In genomic region chr20:47354710-47355488, GRCh38 we compare ENCODE assay signal across 1 cellular context.
TF ChIP-seq lines count a peak whose summit lies in the region.

No MANE protein-coding gene starts in this region.

TF ChIP-seq in K562, 482 proteins besides CTCF, POLR2A, EP300 and RAD21 (continued from another document and continues in another):
- TF ChIP-seq MGA (IDR thresholded peaks at IDR 0.05), result no peak
- TF ChIP-seq ZNF583 (CRISPR knock-in tag; IDR thresholded peaks at IDR 0.05), result no peak
- peak; percentile 62; the same call in 1 of the 2 replicates for TF ChIP-seq PYGO2 (tag; IDR thresholded peaks at IDR 0.05)
- TF ChIP-seq AFF4 (CRISPR knock-in tag; IDR thresholded peaks at IDR 0.05), result peak; percentile 33; the same call in 1 of the 2 replicates
- no peak for TF ChIP-seq IRF2 (CRISPR knock-in tag; IDR thresholded peaks at IDR 0.05)
- no peak for TF ChIP-seq SRSF7 (optimal IDR thresholded peaks at IDR 0.05; ENCODE audit: low read depth, low read length)
- TF ChIP-seq ETV1 (tag; conservative IDR thresholded peaks at IDR 0.05; ENCODE audit: low read depth), result peak; percentile 46; the same call in 1 of the 2 replicates
- TF ChIP-seq KAT2B (IDR thresholded peaks at IDR 0.05; ENCODE audit: low read depth, low read length), result no peak
- no peak for TF ChIP-seq KLF1 (tag; IDR thresholded peaks at IDR 0.05)
- no peak for TF ChIP-seq HIVEP1 (CRISPR knock-in tag; IDR thresholded peaks at IDR 0.05)
- TF ChIP-seq DPF2 (IDR thresholded peaks at IDR 0.05), result peak; percentile 41; the same call in 1 of the 2 replicates
- peak; percentile 29; the same call in 1 of the 2 replicates for TF ChIP-seq CXXC5 (CRISPR knock-in tag; IDR thresholded peaks at IDR 0.05)
- TF ChIP-seq THRB (CRISPR knock-in tag; conservative IDR thresholded peaks at IDR 0.05), result peak; percentile 76; the same call in 1 of the 2 replicates
- TF ChIP-seq LEF1 (IDR thresholded peaks at IDR 0.05), result peak; percentile 5; the same call in 1 of the 2 replicates
- no peak for TF ChIP-seq BRD4 (IDR thresholded peaks at IDR 0.05)
- no peak for TF ChIP-seq TAL1 (IDR thresholded peaks at IDR 0.05)
- TF ChIP-seq ZNF696 (CRISPR knock-in tag; conservative IDR thresholded peaks at IDR 0.05), result no peak
- TF ChIP-seq CREB3 (tag; conservative IDR thresholded peaks at IDR 0.05; ENCODE audit: low read depth), result peak; percentile 41; the same call in 1 of the 2 replicates
- no peak for TF ChIP-seq JUN (IDR thresholded peaks at IDR 0.05; ENCODE audit: borderline replicate concordance, low read depth, low read length)
- no peak for TF ChIP-seq JUN (CRISPR knock-in tag; IDR thresholded peaks at IDR 0.05; ENCODE audit: borderline replicate concordance)
- TF ChIP-seq BACH1 (tag; IDR thresholded peaks at IDR 0.05), result peak; percentile 66
- TF ChIP-seq ZNF23 (CRISPR knock-in tag; IDR thresholded peaks at IDR 0.05), result no peak
- no peak for TF ChIP-seq POLR3A (IDR thresholded peaks at IDR 0.05; ENCODE audit: borderline replicate concordance, extremely low read depth, insufficient read depth, insufficient read length)
- 0 out of 2 replicates have a peak, but pooled peaks have one; percentile 34 for TF ChIP-seq THAP12 (CRISPR knock-in tag; IDR thresholded peaks at IDR 0.05)
- TF ChIP-seq NR2C1 (IDR thresholded peaks at IDR 0.05), result no peak
- peak; percentile 22; the same call in 1 of the 2 replicates for TF ChIP-seq NR2C1 (tag; IDR thresholded peaks at IDR 0.05)
- no peak for TF ChIP-seq ZNF655 (CRISPR knock-in tag; IDR thresholded peaks at IDR 0.05)
- TF ChIP-seq LARP7 (IDR thresholded peaks at IDR 0.05), result 0 out of 2 replicates have a peak, but pooled peaks have one; percentile 40
- peak; percentile 52; the same call in 1 of the 2 replicates for TF ChIP-seq ZBTB17 (CRISPR knock-in tag; IDR thresholded peaks at IDR 0.05)
- TF ChIP-seq ZNF586 (CRISPR knock-in tag; conservative IDR thresholded peaks at IDR 0.05), result no peak
- TF ChIP-seq KAT7 (CRISPR knock-in tag; IDR thresholded peaks at IDR 0.05; ENCODE audit: borderline replicate concordance), result 0 out of 2 replicates have a peak, but pooled peaks have one; percentile 59
- TF ChIP-seq CHD1 (IDR thresholded peaks at IDR 0.05; ENCODE audit: low read length), result no peak
- no peak for TF ChIP-seq RBM17 (IDR thresholded peaks at IDR 0.05; ENCODE audit: borderline replicate concordance, low read depth, low read length)
- no peak for TF ChIP-seq FOXJ3 (CRISPR knock-in tag; IDR thresholded peaks at IDR 0.05)
- TF ChIP-seq ZBTB9 (CRISPR knock-in tag; IDR thresholded peaks at IDR 0.05), result peak; percentile 84; the same call in 1 of the 2 replicates
